ENCODE assay signal across 10 cellular contexts in the genomic region with DNA sequence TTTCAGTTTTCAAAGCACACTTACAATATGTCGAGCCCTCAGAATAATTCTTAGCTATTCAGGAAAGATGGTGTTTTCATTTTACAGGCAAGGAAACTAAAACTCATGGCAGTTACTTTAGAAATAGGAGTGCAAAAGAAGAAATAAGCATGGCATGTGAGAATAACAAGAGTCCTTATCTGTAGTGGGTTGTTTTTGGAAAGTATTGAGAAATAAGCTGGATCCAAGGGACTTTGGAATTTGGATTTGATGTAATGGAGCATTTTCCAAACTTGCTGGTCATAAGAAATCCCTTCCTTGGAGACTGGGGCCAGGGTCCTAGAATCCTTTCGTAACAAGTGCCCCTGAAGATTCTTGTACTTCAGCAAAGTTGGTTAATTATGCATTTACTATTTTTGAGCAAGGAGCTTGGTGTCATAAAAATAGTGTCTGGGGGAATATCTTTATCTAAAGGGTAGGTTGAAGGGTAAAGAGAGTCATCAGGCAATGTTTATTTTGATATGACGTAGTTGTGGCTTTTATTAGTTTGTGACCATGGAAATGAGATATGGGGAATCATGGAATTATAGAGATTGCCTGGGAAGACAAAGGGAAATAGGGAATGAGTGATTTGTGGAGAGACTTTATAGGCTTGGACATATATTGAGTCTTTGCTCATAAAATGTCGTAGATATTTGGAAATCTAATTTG. TPM values are rescaled to one million over a fixed set of nuclear protein-coding genes. Genes with fewer than 3 reads are reported as not detected.
DNase-seq lines count a peak whose midpoint lies in the region; ATAC-seq and TF ChIP-seq lines count a peak whose summit lies in the region.
"Had no signal": no experiment of that assay in that cellular context is flagged by ENCODE, and none has a peak within 500 bp of the region (broad histone marks: within the 10 kb centered on the region; RNA-seq: fewer than 3 reads in every experiment).

No MANE protein-coding gene starts in this region.

- H3K27ac Mint-ChIP-seq in stimulated activated naive CD8-positive, alpha-beta T cell treated with anti-CD3 and anti-CD28 coated beads, Interleukin-15, Interleukin-2, amounts not matched to agents 100 ng/mL and 50 ng/mL, for 24 hours = peak overlapping the region; percentile 59
- H3K27ac Mint-ChIP-seq in stimulated activated naive CD8-positive, alpha-beta T cell treated with anti-CD3 and anti-CD28 coated beads, Interleukin-15, amount 100 ng/mL, for 72 hours = no peak overlapping the region

- 81 to 84% methylated on average over 4 of the region's 4 CpGs for WGBS in thyroid gland, 2 donors

- no peaks in the 10 kb centered on the region for H3K27me3 Mint-ChIP-seq in stimulated activated naive CD8-positive, alpha-beta T cell treated with anti-CD3 and anti-CD28 coated beads, Interleukin-15, Interleukin-2, amounts not matched to agents 100 ng/mL and 50 ng/mL, for 24 hours
- no peaks in the 10 kb centered on the region for H3K27me3 Mint-ChIP-seq in stimulated activated naive CD8-positive, alpha-beta T cell treated with anti-CD3 and anti-CD28 coated beads, Interleukin-15, amount 100 ng/mL, for 72 hours

- H3K4me3 Mint-ChIP-seq in stimulated activated naive CD8-positive, alpha-beta T cell treated with anti-CD3 and anti-CD28 coated beads, Interleukin-15, Interleukin-2, amounts not matched to agents 100 ng/mL and 50 ng/mL, for 24 hours = no peak overlapping the region
- H3K4me3 Mint-ChIP-seq in stimulated activated naive CD8-positive, alpha-beta T cell treated with anti-CD3 and anti-CD28 coated beads, Interleukin-15, amount 100 ng/mL, for 72 hours = peak overlapping the region in 1 of 2 donors; percentile 57

- no peaks in the 10 kb centered on the region for H3K36me3 ChIP-seq in ascending aorta
- H3K36me3 ChIP-seq in left lung = no peaks in the 10 kb centered on the region
- no peaks in the 10 kb centered on the region for H3K36me3 ChIP-seq in thyroid gland
- H3K36me3 ChIP-seq: BE2C had no signal

- H3K27me3 ChIP-seq in ascending aorta = no peaks in the 10 kb centered on the region
- H3K27me3 ChIP-seq in left lung = no peaks in the 10 kb centered on the region
- no peaks in the 10 kb centered on the region for H3K27me3 ChIP-seq in thyroid gland
- H3K27me3 ChIP-seq: BE2C had no signal

- H3K9me3 ChIP-seq in ascending aorta (no peaks in the 10 kb centered on the region), left lung (no peaks in the 10 kb centered on the region), thyroid gland (no peaks in the 10 kb centered on the region)
- H3K9me3 ChIP-seq: BE2C had no signal

- no peak for TF ChIP-seq POLR2A in thyroid gland (IDR thresholded peaks at IDR 0.05)

- H3K27ac ChIP-seq in ascending aorta = peak overlapping the region; percentile 65
- H3K27ac ChIP-seq in left lung = peak overlapping the region in 1 of 2 donors; percentile 39
- H3K27ac ChIP-seq in thyroid gland = no peak overlapping the region

- no peak for DNase-seq in stimulated activated naive CD8-positive, alpha-beta T cell treated with anti-CD3 and anti-CD28 coated beads, Interleukin-15, amount 100 ng/mL, for 72 hours
- DNase-seq in ascending aorta (ENCODE audit: low spot score in 2 of 2) = no peak
- no peak for DNase-seq in left lung
- DNase-seq in thyroid gland = no peak
- no peak for DNase-seq in NCI-H1048 (lab: John Stamatoyannopoulos, UW)
- no peak for DNase-seq in NCI-H1436 (lab: John Stamatoyannopoulos, UW)
- DNase-seq: BE2C, NCI-H524 had no signal

- intact Hi-C loops in ascending aorta (cut with DNase I) = loop anchor here (2.0 kb wide), 1 partner anchor 51 kb away; no protein-coding TSS in a partner anchor
- intact Hi-C loops in left lung (cut with DNase I) = no loop called here
- intact Hi-C loops in thyroid gland (cut with DNase I) = no loop called here

- H3K4me1 ChIP-seq in ascending aorta (peaks cover 2 to 30% of the 10 kb centered on the region in 2 donors), left lung (peaks cover 13 to 84% of the 10 kb centered on the region in 2 donors), thyroid gland (peaks cover 3 to 16% of the 10 kb centered on the region in 2 donors)

- H3K9me3 Mint-ChIP-seq in stimulated activated naive CD8-positive, alpha-beta T cell treated with anti-CD3 and anti-CD28 coated beads, Interleukin-15, Interleukin-2, amounts not matched to agents 100 ng/mL and 50 ng/mL, for 24 hours = no peaks in the 10 kb centered on the region
- no peaks in the 10 kb centered on the region for H3K9me3 Mint-ChIP-seq in stimulated activated naive CD8-positive, alpha-beta T cell treated with anti-CD3 and anti-CD28 coated beads, Interleukin-15, amount 100 ng/mL, for 72 hours

- H3K36me3 Mint-ChIP-seq in stimulated activated naive CD8-positive, alpha-beta T cell treated with anti-CD3 and anti-CD28 coated beads, Interleukin-15, Interleukin-2, amounts not matched to agents 100 ng/mL and 50 ng/mL, for 24 hours (ENCODE audit: low read depth) = no peaks in the 10 kb centered on the region

- no peak for ATAC-seq in stimulated activated naive CD8-positive, alpha-beta T cell treated with anti-CD3 and anti-CD28 coated beads, Interleukin-15, amount 100 ng/mL, for 72 hours
- peak; percentile 38 for ATAC-seq in left lung
- no peak for ATAC-seq in HG03025 (IDR thresholded peaks at IDR 0.05; ENCODE audit: low FRiP score, unreplicated experiment)

- H3K4me3 ChIP-seq in ascending aorta (peak overlapping the region; percentile 4 to 21), left lung (no peak overlapping the region), thyroid gland (replicated peaks in 1 of 3) (no peak overlapping the region)

- H3K4me1 Mint-ChIP-seq in stimulated activated naive CD8-positive, alpha-beta T cell treated with anti-CD3 and anti-CD28 coated beads, Interleukin-15, Interleukin-2, amounts not matched to agents 100 ng/mL and 50 ng/mL, for 24 hours (ENCODE audit: low read depth) = peaks cover 86% of the 10 kb centered on the region
- peaks cover 83% of the 10 kb centered on the region for H3K4me1 Mint-ChIP-seq in stimulated activated naive CD8-positive, alpha-beta T cell treated with anti-CD3 and anti-CD28 coated beads, Interleukin-15, amount 100 ng/mL, for 72 hours

- TF ChIP-seq CTCF in ascending aorta (IDR thresholded peaks at IDR 0.05) = no peak
- TF ChIP-seq CTCF in left lung (IDR thresholded peaks at IDR 0.05) = no peak
- TF ChIP-seq CTCF in thyroid gland (IDR thresholded peaks at IDR 0.05) = no peak

RNA-seq across cellular contexts. Expression of gene WNK1, which starts 53.9 kb away (rescaled TPM):
- total RNA-seq in ascending aorta (178 TPM), left lung (100 to 1,000 TPM; 185 to 245 TPM), thyroid gland (100 to 1,000 TPM in 2 of 4 donors, 10 to 100 TPM in 2; 90.0 to 211 (median 109) TPM)

Comparison
In these comparisons a context has a peak if more than half of its experiments do, and no peak if none do; other contexts are left out.
1. H3K27ac ChIP-seq: peak in ascending aorta (2 of 2); none in thyroid gland (0 of 3).
2. H3K4me3 ChIP-seq: peak in ascending aorta (2 of 2); none in left lung (0 of 2) and thyroid gland (0 of 3).